In genomic region chr11:46705070-46705688, GRCh38 we compare ENCODE assay signal across 1 cellular context.
TF ChIP-seq lines count a peak whose summit lies in the region.

No MANE protein-coding gene starts in this region.

TF ChIP-seq in K562, 482 proteins besides CTCF, POLR2A, EP300 and RAD21:
- peak; percentile 46; the same call in 1 of the 2 replicates for TF ChIP-seq POLR2G (IDR thresholded peaks at IDR 0.05; ENCODE audit: low read depth, low read length)
- TF ChIP-seq RBFOX2 (IDR thresholded peaks at IDR 0.05; ENCODE audit: low read depth, low read length), result peak; percentile 58
- no peak for TF ChIP-seq RBBP5 (IDR thresholded peaks at IDR 0.05; ENCODE audit: borderline replicate concordance, insufficient read depth, low read length, poor library complexity, severe bottlenecking)
